8 cellular contexts compared by ENCODE assay signal in genomic region chr10:70052462-70053211, GRCh38. TPM values are rescaled to one million over a fixed set of nuclear protein-coding genes. Genes with fewer than 3 reads are reported as not detected.
DNase-seq lines count a peak whose midpoint lies in the region.

Gene MACROH2A2 (plus strand): TSS chr10:70052846. CDS start chr10:70075659, 22,813 bp downstream.

- DNase-seq in NCI-H2196 (lab: John Stamatoyannopoulos, UW; ENCODE audit: unreplicated experiment) (peak; percentile 3), NCI-H2196 treated with DMSO at 0.1 percent for 48 hours (lab: John Stamatoyannopoulos, UW; ENCODE audit: unreplicated experiment) (no peak), NCI-H2107 (lab: John Stamatoyannopoulos, UW) (peak; percentile 35), amniotic epithelial cell (ENCODE audit: low read depth) (peak; percentile 59), cardiac septum (ENCODE audit: low spot score) (peak; percentile 81), occipital lobe (lab: John Stamatoyannopoulos, UW) (peak; percentile 60), SHP77 treated with DMSO at 0.1 percent for 48 hours (lab: John Stamatoyannopoulos, UW) (no peak), GM19238 (ENCODE audit: insufficient read length, low spot score) (no peak)

- intact Hi-C loops in cardiac septum (cut with DNase I), result no loop called here

RNA-seq across cellular contexts. Expression of gene MACROH2A2, which starts in this region (rescaled TPM):
- total RNA-seq in cardiac septum (15.3 TPM), occipital lobe (23.6 TPM)

Comparison
In these comparisons a context has a peak if more than half of its experiments do, and no peak if none do; other contexts are left out.
1. DNase-seq: peak in NCI-H2196 (single experiment), NCI-H2107 (single experiment), amniotic epithelial cell (single experiment), cardiac septum (single experiment) and occipital lobe (single experiment); none in NCI-H2196 treated with DMSO at 0.1 percent for 48 hours (single experiment), SHP77 treated with DMSO at 0.1 percent for 48 hours (single experiment) and GM19238 (single experiment).